Comparison of ENCODE assay signal across 14 cellular contexts in the genomic region with DNA sequence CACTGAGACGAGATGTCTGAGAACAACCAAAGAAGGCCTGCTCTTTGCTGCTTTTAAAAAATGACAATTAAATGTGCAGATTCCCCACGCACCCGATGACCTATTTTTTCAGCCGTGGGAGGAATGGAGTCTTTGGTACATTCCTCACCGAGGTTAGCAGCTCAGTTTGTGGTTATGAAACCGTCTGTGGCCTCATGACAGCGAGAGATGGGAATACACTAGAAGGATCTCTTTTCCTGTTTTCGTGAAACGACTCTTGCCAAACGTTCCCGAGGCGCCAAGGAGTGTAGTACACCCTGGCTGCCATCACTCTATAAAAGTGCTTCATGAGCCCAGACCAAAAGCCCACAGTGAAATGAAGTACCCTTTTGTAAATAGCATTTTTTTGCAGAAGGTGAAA.
DNase-seq lines count a peak whose midpoint lies in the region; ATAC-seq and TF ChIP-seq lines count a peak whose summit lies in the region.
"Had no signal": no experiment of that assay in that cellular context is flagged by ENCODE, and none has a peak within 500 bp of the region (broad histone marks: within the 10 kb centered on the region; RNA-seq: fewer than 3 reads in every experiment).

No MANE protein-coding gene starts in this region.

- no peaks in the 10 kb centered on the region for H3K27me3 Mint-ChIP-seq in chondrocyte (ENCODE audit: low read depth)
- H3K27me3 Mint-ChIP-seq: stimulated activated naive CD8-positive, alpha-beta T cell treated with anti-CD3 and anti-CD28 coated beads, Interleukin-15, Interleukin-2, amounts not matched to agents 100 ng/mL and 50 ng/mL, for 24 hours had no signal

- no peak overlapping the region for H3K27ac ChIP-seq in lung (ENCODE audit: low read depth in 1 of 2, low read length in 1 of 2)
- peak overlapping the region in 2 of 4 donors; percentile 21 to 34 for H3K27ac ChIP-seq in transverse colon

- no peak overlapping the region for H3K4me3 ChIP-seq in lung
- no peak overlapping the region for H3K4me3 ChIP-seq in transverse colon

- H3K36me3 ChIP-seq in lung (ENCODE audit: control insufficient read depth in 2 of 2, insufficient read depth in 2 of 2, low read length in 2 of 2) (peaks cover 0 to 1% of the 10 kb centered on the region in 2 donors), transverse colon (no peaks in the 10 kb centered on the region)

- no peaks in the 10 kb centered on the region for H3K27me3 ChIP-seq in lung (ENCODE audit: control insufficient read depth, insufficient read depth)
- no peaks in the 10 kb centered on the region for H3K27me3 ChIP-seq in transverse colon

- ATAC-seq in lung (ENCODE audit: insufficient read depth, low FRiP score) (peak; percentile 47), HG03521 (IDR thresholded peaks at IDR 0.05; ENCODE audit: unreplicated experiment) (no peak), GM18502 (IDR thresholded peaks at IDR 0.05; ENCODE audit: poor library complexity, unreplicated experiment) (no peak)
- ATAC-seq: activated T-cell treated with anti-CD3 and anti-CD28 coated beads, Interleukin-2, amount 50 U/mL, for 4 hours had no signal

- intact Hi-C loops in transverse colon (cut with DNase I; ENCODE audit: low total_unique reads) = no loop called here

- TF ChIP-seq CTCF in chondrocyte (IDR thresholded peaks at IDR 0.05) = peak; percentile 16
- TF ChIP-seq CTCF in lung (IDR thresholded peaks at IDR 0.05; ENCODE audit: control extremely low read depth, extremely low read depth) = no peak
- TF ChIP-seq CTCF in transverse colon (IDR thresholded peaks at IDR 0.05) = no peak

- H3K4me1 Mint-ChIP-seq in chondrocyte (ENCODE audit: low read depth) = peaks cover 8% of the 10 kb centered on the region
- H3K4me1 Mint-ChIP-seq: activated B cell treated with CpG ODN at 0.5 μM for 24 hours had no signal

- H3K36me3 Mint-ChIP-seq in chondrocyte (ENCODE audit: low read depth) = no peaks in the 10 kb centered on the region

- no peaks in the 10 kb centered on the region for H3K9me3 Mint-ChIP-seq in chondrocyte (ENCODE audit: low read depth)
- H3K9me3 Mint-ChIP-seq: activated B cell treated with CpG ODN at 0.5 μM for 24 hours; activated T-cell treated with anti-CD3 and anti-CD28 coated beads, Interleukin-2, amount 50 U/mL, for 4 hours; neural crest cell; stimulated activated naive CD8-positive, alpha-beta T cell treated with anti-CD3 and anti-CD28 coated beads, Interleukin-15, Interleukin-2, amounts not matched to agents 100 ng/mL and 50 ng/mL, for 24 hours had no signal

- in situ Hi-C loops in transverse colon (cut with MboI; ENCODE audit: low pct_ligation_motif_present in 1 of 4, low pct_unique_long_range_greater_than_20kb in 1 of 4, low sequenced_read_pairs in 3 of 4) = no loop called here

- DNase-seq in M059J (ENCODE audit: low read depth) (peak; percentile 28), chondrocyte (ENCODE audit: low spot score) (no peak), lung (ENCODE audit: low spot score) (no peak), transverse colon (peak; percentile 38), NCI-H2227 treated with DMSO at 0.1 percent for 48 hours (lab: John Stamatoyannopoulos, UW) (no peak)
- DNase-seq: activated B cell treated with CpG ODN at 0.5 μM for 24 hours; activated T-cell treated with anti-CD3 and anti-CD28 coated beads, Interleukin-2, amount 50 U/mL, for 4 hours; Calu3; central memory CD4-positive, alpha-beta T cell; NCI-H146 had no signal

- TF ChIP-seq POLR2A in transverse colon (IDR thresholded peaks at IDR 0.05) = no peak

- H3K4me1 ChIP-seq in lung (ENCODE audit: control insufficient read depth in 2 of 2, insufficient read depth in 2 of 2, low read length in 2 of 2) = peaks cover 0 to 3% of the 10 kb centered on the region in 2 donors
- peaks cover 0 to 27% (median 22%) of the 10 kb centered on the region in 4 donors for H3K4me1 ChIP-seq in transverse colon

- no peak overlapping the region for H3K4me3 Mint-ChIP-seq in chondrocyte (ENCODE audit: unreplicated experiment)
- H3K4me3 Mint-ChIP-seq: activated B cell treated with CpG ODN at 0.5 μM for 24 hours; activated T-cell treated with anti-CD3 and anti-CD28 coated beads, Interleukin-2, amount 50 U/mL, for 4 hours; neural crest cell; stimulated activated naive CD8-positive, alpha-beta T cell treated with anti-CD3 and anti-CD28 coated beads, Interleukin-15, Interleukin-2, amounts not matched to agents 100 ng/mL and 50 ng/mL, for 24 hours had no signal

- no peaks in the 10 kb centered on the region for H3K9me3 ChIP-seq in lung (ENCODE audit: control insufficient read depth in 2 of 2, insufficient read depth in 1 of 2, low read length in 1 of 2)
- H3K9me3 ChIP-seq in transverse colon = no peaks in the 10 kb centered on the region

- no peak overlapping the region for H3K27ac Mint-ChIP-seq in chondrocyte (ENCODE audit: unreplicated experiment)
- H3K27ac Mint-ChIP-seq: activated B cell treated with CpG ODN at 0.5 μM for 24 hours; stimulated activated naive CD8-positive, alpha-beta T cell treated with anti-CD3 and anti-CD28 coated beads, Interleukin-15, Interleukin-2, amounts not matched to agents 100 ng/mL and 50 ng/mL, for 24 hours had no signal

- TF ChIP-seq EP300 in transverse colon (IDR thresholded peaks at IDR 0.05; ENCODE audit: low read depth) = no peak

- WGBS in lung, 2 donors = 21 to 39% methylated on average over 12 of the region's 12 CpGs
- WGBS in transverse colon (ENCODE audit: low coverage in 1 of 2), 2 donors = 64% methylated on average over 12 of the region's 12 CpGs; no CpG with 5 or more reads in 1 of the 2 donors

Comparison
In these comparisons a context has a peak if more than half of its experiments do, and no peak if none do; other contexts are left out.
1. DNase-seq: peak in M059J (single experiment) and transverse colon (single experiment); none in chondrocyte (single experiment), lung (single experiment) and NCI-H2227 treated with DMSO at 0.1 percent for 48 hours (single experiment).